Comparison of ENCODE assay signal across 9 cellular contexts in genomic region chr2:192347542-192347941, GRCh38.
"Had no signal": no experiment of that assay in that cellular context is flagged by ENCODE, and none has a peak within 500 bp of the region (broad histone marks: within the 10 kb centered on the region; RNA-seq: fewer than 3 reads in every experiment).

No MANE protein-coding gene starts in this region.

- H3K4me3 ChIP-seq: GM23338, HAP-1 had no signal

- H3K36me3 Mint-ChIP-seq: IgD-negative memory B cell had no signal

- H3K4me1 ChIP-seq: HAP-1 had no signal

- H3K27me3 Mint-ChIP-seq: IgD-negative memory B cell had no signal

- H3K4me3 Mint-ChIP-seq: GM23338, HFFc6, IgD-negative memory B cell had no signal

- H3K4me2 ChIP-seq: GM23338 had no signal

- H3K27ac ChIP-seq: HL-60 had no signal

- H3K4me1 Mint-ChIP-seq: GM23338, IgD-negative memory B cell had no signal

- DNase-seq: H7, HFFc6, KBM-7 had no signal

- H3K9me3 Mint-ChIP-seq: GM23338 had no signal

- H3K36me3 ChIP-seq: HAP-1 had no signal

- ATAC-seq: GM23338, HCT116, HepG2 had no signal

- H3K27ac Mint-ChIP-seq: GM23338, HFFc6, IgD-negative memory B cell had no signal

- H2AFZ ChIP-seq: GM23338 had no signal

- FAIRE-seq: HepG2 had no signal

- H3K9me3 ChIP-seq: HAP-1 had no signal
